Comparison of ENCODE assay signal across 8 cellular contexts in the genomic region with DNA sequence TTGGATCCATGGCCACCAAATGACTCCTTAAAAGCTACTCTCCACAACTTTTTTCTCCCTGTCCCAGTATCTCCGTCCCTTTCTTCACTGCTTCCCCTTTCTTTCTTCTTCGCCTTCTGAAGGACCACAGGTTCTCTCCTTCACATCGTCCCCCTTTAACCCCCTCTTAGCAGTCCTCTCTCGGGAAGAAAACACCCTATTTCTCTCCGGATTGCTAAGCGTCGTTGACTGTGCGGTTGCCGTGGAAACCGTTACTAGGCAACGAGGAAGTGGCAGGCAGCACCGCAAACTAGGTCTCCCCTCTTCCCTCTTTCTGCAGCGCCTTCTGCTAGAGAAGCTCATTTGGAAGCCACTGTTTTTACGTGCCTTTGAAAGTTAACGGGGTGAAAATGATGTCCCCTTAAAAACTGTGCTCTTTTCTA. TPM values are rescaled to one million over a fixed set of nuclear protein-coding genes. Genes with fewer than 3 reads are reported as not detected.
DNase-seq lines count a peak whose midpoint lies in the region; ATAC-seq and TF ChIP-seq lines count a peak whose summit lies in the region.

A gene with protein sequence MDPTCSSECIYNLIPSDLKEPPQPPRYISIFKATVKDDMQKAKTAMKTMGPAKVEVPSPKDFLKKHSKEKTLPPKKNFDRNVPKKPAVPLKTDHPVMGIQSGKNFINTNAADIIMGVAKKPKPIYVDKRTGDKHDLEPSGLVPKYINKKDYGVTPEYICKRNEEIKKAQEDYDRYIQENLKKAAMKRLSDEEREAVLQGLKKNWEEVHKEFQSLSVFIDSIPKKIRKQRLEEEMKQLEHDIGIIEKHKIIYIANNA (minus strand): TSS at position 232 of the 422 bp plus-strand sequence. CDS start 222 bp downstream, at position 10.

- ATAC-seq in HCT116, result peak; percentile 55
- ATAC-seq in stimulated activated naive CD8-positive, alpha-beta T cell treated with anti-CD3 and anti-CD28 coated beads, Interleukin-15, Interleukin-2, amounts not matched to agents 100 U/mL and 50 U/mL, for 24 hours, result peak; percentile 50

- H3K4me1 ChIP-seq in HCT116 (ENCODE audit: control insufficient read depth in 1 of 2, insufficient read depth in 2 of 2, low read length in 2 of 2) (peaks cover 10 to 29% of the 10 kb centered on the region in 2 experiments; a peak in 3 of 4 replicates), MM.1S (ENCODE audit: low read length) (0 out of 2 replicates have a peak, but pooled peaks cover 9% of the 10 kb centered on the region)

- H3K9me2 ChIP-seq in HCT116 (ENCODE audit: insufficient read depth) (no peaks in the 10 kb centered on the region), MM.1S (replicated peaks; ENCODE audit: insufficient read depth, low read length) (no peaks in the 10 kb centered on the region)

- RAD21 ChIA-PET in HCT116 (lab: Charles Lee; ENCODE audit: low non-redundant PET in 1 of 2, low total read pairs in 2 of 2, uncharacterized antibody in 2 of 2, unreplicated experiment in 2 of 2), result no interaction called here

- CTCF ChIA-PET in HCT116 (lab: Charles Lee), result interaction anchor here (0.7 kb wide), 1 partner anchor 65 kb away, joined by 3 read pairs; no protein-coding TSS in a partner anchor

- H3K27me3 ChIP-seq in HCT116 (ENCODE audit: insufficient read depth, low read length), result no peaks in the 10 kb centered on the region
- H3K27me3 ChIP-seq in MM.1S (replicated peaks; ENCODE audit: insufficient read depth, low read length), result no peaks in the 10 kb centered on the region

- peaks cover 37% of the 10 kb centered on the region for H3K9me3 Mint-ChIP-seq in nephron progenitor cell

- DNase-seq in EL, result peak; percentile 90
- DNase-seq in HCT116 (ENCODE audit: low read depth, low spot score), result peak; percentile 90
- peak; percentile 92 for DNase-seq in MM.1S
- peak; percentile 72 to 80 for DNase-seq in SHP77 (lab: John Stamatoyannopoulos, UW)
- DNase-seq in activated gamma-delta T cell (lab: John Stamatoyannopoulos, UW), result peak; percentile 37
- DNase-seq in foreskin fibroblast, result peak; percentile 92 to 97
- DNase-seq in nephron progenitor cell, result peak; percentile 96
- peak; percentile 93 for DNase-seq in stimulated activated naive CD8-positive, alpha-beta T cell treated with anti-CD3 and anti-CD28 coated beads, Interleukin-15, Interleukin-2, amounts not matched to agents 100 U/mL and 50 U/mL, for 24 hours

- H3K27me3 Mint-ChIP-seq in nephron progenitor cell (ENCODE audit: low read depth, poor library complexity), result no peaks in the 10 kb centered on the region

- H3K36me3 ChIP-seq in HCT116 (ENCODE audit: control insufficient read depth in 1 of 2, insufficient read depth in 2 of 2, low read length in 2 of 2) (no peaks in the 10 kb centered on the region), MM.1S (replicated peaks; ENCODE audit: insufficient read depth, low read length) (no peaks in the 10 kb centered on the region)

- H3K4me1 Mint-ChIP-seq in nephron progenitor cell, result peaks cover 23% of the 10 kb centered on the region

- H3K4me2 ChIP-seq in HCT116 (ENCODE audit: low read length) (peak within 1 kb of the TSS; percentile 71), MM.1S (ENCODE audit: low read depth, low read length) (peak within 1 kb of the TSS; percentile 93)

- H3K79me2 ChIP-seq in HCT116 (ENCODE audit: insufficient read depth, low read length) (no peaks in the 10 kb centered on the region), MM.1S (ENCODE audit: low read length) (no peaks in the 10 kb centered on the region)

- H3K27ac ChIP-seq in HCT116 (ENCODE audit: low read depth, low read length), result peak within 1 kb of the TSS; percentile 92
- peak within 1 kb of the TSS; percentile 92 for H3K27ac ChIP-seq in MM.1S (ENCODE audit: low read length)

- no peaks in the 10 kb centered on the region for H4K20me1 ChIP-seq in HCT116 (ENCODE audit: insufficient read depth)
- no peaks in the 10 kb centered on the region for H4K20me1 ChIP-seq in MM.1S (ENCODE audit: insufficient read depth, low read length)

- no TSS peak for BruUV-seq in HCT116 (replicated peaks; lab: Mats Ljungman, UMichigan)

- peaks cover 16% of the 10 kb centered on the region; the same call in 1 of the 2 replicates for H3F3A ChIP-seq in MM.1S (ENCODE audit: insufficient read depth, low read length)

- peak within 1 kb of the TSS; percentile 98 for H3K27ac Mint-ChIP-seq in nephron progenitor cell

- H3K4me3 ChIP-seq in HCT116 (replicated peaks in 1 of 2; ENCODE audit: low read depth in 1 of 2, low read length in 2 of 2) (peak within 1 kb of the TSS; percentile 55 to 61), MM.1S (ENCODE audit: low read length) (peak within 1 kb of the TSS; percentile 83), foreskin fibroblast (ENCODE audit: low read depth in 1 of 2, low read length in 2 of 2) (peak within 1 kb of the TSS; percentile 58 to 88)

- H3K36me3 Mint-ChIP-seq in nephron progenitor cell (ENCODE audit: low read depth), result peaks cover 24% of the 10 kb centered on the region

- POLR2A ChIA-PET in HCT116 (lab: Charles Lee), result interaction anchor here (0.7 to 1.3 kb wide), 2 partner anchors 13 to 46 kb away, joined by 3 read pairs; no protein-coding TSS in a partner anchor

- TF ChIP-seq POLR2A in HCT116 (IDR thresholded peaks at IDR 0.05; ENCODE audit: borderline replicate concordance, extremely low read depth, insufficient read depth, insufficient read length), result no peak

- TF ChIP-seq CTCF in HCT116 (IDR thresholded peaks at IDR 0.05 in 2 of 3, conservative IDR thresholded peaks at IDR 0.05 in 1 of 3; ENCODE audit: borderline replicate concordance in 1 of 3, insufficient read depth in 1 of 3, low read depth in 2 of 3, low read length in 2 of 3) (no peak), MM.1S (IDR thresholded peaks at IDR 0.05; ENCODE audit: low read length) (no peak), foreskin fibroblast (IDR thresholded peaks at IDR 0.05; ENCODE audit: low read depth, low read length) (no peak), nephron progenitor cell (IDR thresholded peaks at IDR 0.05) (no peak)

- no peak for TF ChIP-seq RAD21 in HCT116 (IDR thresholded peaks at IDR 0.05; ENCODE audit: low read depth)

- H2AFZ ChIP-seq in HCT116 (ENCODE audit: low read depth, low read length, poor library complexity, severe bottlenecking) (peak within 1 kb of the TSS; percentile 93), MM.1S (ENCODE audit: low read length) (peak within 1 kb of the TSS; percentile 69)

- intact Hi-C loops in HCT116 (cut with micrococcal nuclease), result loop anchor here (2.0 kb wide), 2 partner anchors 47 to 291 kb away; no protein-coding TSS in a partner anchor

- H3K4me3 Mint-ChIP-seq in nephron progenitor cell, result peak within 1 kb of the TSS; percentile 90

- H3K9me3 ChIP-seq in HCT116 (ENCODE audit: control insufficient read depth in 1 of 2, insufficient read depth in 1 of 2, low read depth in 1 of 2, low read length in 2 of 2), result no peaks in the 10 kb centered on the region
- H3K9me3 ChIP-seq in MM.1S (replicated peaks; ENCODE audit: insufficient read depth, low read length), result no peaks in the 10 kb centered on the region

- peak within 1 kb of the TSS; percentile 66 for H3K9ac ChIP-seq in HCT116 (ENCODE audit: low read length)
- H3K9ac ChIP-seq in MM.1S (ENCODE audit: low read length), result peak within 1 kb of the TSS; percentile 91

TF ChIP-seq in HCT116, 20 proteins besides CTCF, POLR2A, EP300 and RAD21:
- TF ChIP-seq YY1 (IDR thresholded peaks at IDR 0.05; ENCODE audit: extremely low read depth, insufficient replicate concordance, low read depth, low read length) (no peak), EGR1 (IDR thresholded peaks at IDR 0.05; ENCODE audit: low read depth) (no peak), CBX3 (IDR thresholded peaks at IDR 0.05; ENCODE audit: low read depth) (0 out of 2 replicates have a peak, but pooled peaks have one; percentile 54), ZNF274 (IDR thresholded peaks at IDR 0.05; ENCODE audit: low read depth, low read length) (no peak), SIN3A (IDR thresholded peaks at IDR 0.05; ENCODE audit: low read depth) (peak; percentile 26)

RNA-seq across cellular contexts. Expression of the gene that starts here (rescaled TPM):
- total RNA-seq in HCT116 (2021; ENCODE audit: unreplicated experiment), result 0.32 TPM
- polyA plus RNA-seq in HCT116 (2012), result 0.06 and 0.08 TPM in 2 replicates

Comparison
In these comparisons a context has a peak if more than half of its experiments do, and no peak if none do; other contexts are left out.
1. Peak in every context shown above with its lines: DNase-seq, ATAC-seq, H3K4me3 ChIP-seq and H3K27ac ChIP-seq.
2. Peak in DNase-seq, ATAC-seq, H3K4me3 ChIP-seq, H3K27ac ChIP-seq, H3K9ac ChIP-seq and H3K4me2 ChIP-seq in HCT116; RNA of the gene not detected or under 1 TPM.
3. DNase-seq: peak in every context shown above with its lines; median percentile 96 in nephron progenitor cell; 94 in foreskin fibroblast; 93 in stimulated activated naive CD8-positive, alpha-beta T cell treated with anti-CD3 and anti-CD28 coated beads, Interleukin-15, Interleukin-2, amounts not matched to agents 100 U/mL and 50 U/mL, for 24 hours; 92 in MM.1S; 90 in EL; 90 in HCT116; 76 in SHP77; 37 in activated gamma-delta T cell.